ENCODE assay signal across 1 cellular context in the genomic region with DNA sequence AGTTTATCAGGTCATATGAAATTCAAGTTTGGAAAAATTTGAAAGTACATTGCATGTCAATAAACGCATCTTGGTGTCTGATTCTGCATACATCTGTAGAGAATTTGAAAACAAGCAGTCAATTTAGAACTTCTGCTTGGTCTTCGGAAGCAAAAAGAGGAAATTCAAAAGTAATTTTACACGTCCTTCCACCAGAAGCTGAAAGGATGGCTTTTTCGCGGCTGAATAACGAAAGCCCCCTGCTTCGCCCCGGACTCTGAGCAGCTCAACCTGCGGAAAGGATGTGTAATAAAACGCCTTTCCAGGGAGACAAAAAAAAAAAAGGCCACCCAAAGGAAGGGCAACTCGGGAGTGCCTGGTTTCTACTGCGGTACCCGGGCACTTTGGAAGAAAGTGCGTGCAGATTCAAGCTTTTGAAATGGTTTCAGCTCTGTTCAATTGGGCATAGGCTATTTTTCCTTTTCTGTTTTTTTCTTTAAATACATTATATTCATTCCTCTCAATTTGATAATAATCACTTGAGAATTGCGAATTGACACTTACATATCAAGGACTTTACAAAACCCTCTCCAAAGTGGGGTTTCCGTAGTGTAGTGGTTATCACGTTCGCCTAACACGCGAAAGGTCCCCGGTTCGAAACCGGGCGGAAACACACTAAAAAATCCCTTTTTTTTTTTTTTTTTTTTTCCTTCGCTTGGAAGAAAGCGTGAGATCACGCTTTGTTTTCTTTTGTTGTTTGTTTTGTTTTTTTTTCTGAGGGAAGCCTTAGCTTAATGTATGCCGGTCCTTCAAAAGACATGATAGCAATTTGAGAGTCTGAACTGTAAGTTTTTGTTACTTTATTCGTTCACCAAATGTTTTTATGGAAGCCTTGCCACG.
A peak's percentile ranks its signal among the peaks of the same experiment; 100 is the strongest.
TF ChIP-seq lines count a peak whose summit lies in the region.

No MANE protein-coding gene starts in this region.

TF ChIP-seq in H1, 55 proteins besides CTCF, POLR2A, EP300 and RAD21:
- no peak for TF ChIP-seq RFX5 (IDR thresholded peaks at IDR 0.05; ENCODE audit: borderline replicate concordance, low read depth, low read length)
- no peak for TF ChIP-seq SUZ12 (IDR thresholded peaks at IDR 0.05; ENCODE audit: low read length)
- TF ChIP-seq TBP (IDR thresholded peaks at IDR 0.05; ENCODE audit: low read depth, low read length) = peak; percentile 99
- peak; percentile 48 for TF ChIP-seq CHD7 (IDR thresholded peaks at IDR 0.05; ENCODE audit: insufficient replicate concordance, low read length)
- TF ChIP-seq RBBP5 (IDR thresholded peaks at IDR 0.05; ENCODE audit: borderline replicate concordance, low read depth, low read length) = peak; percentile 94
- TF ChIP-seq SAP30 (IDR thresholded peaks at IDR 0.05; ENCODE audit: insufficient read depth, insufficient replicate concordance, low read length) = peak; percentile 11
- TF ChIP-seq TAF7 (optimal IDR thresholded peaks at IDR 0.05; ENCODE audit: borderline replicate concordance, low read depth, low read length) = peak; percentile 30
- peak in 1 of 2 experiments; percentile 29; a peak in 1 of 4 replicates for TF ChIP-seq SIN3A (conservative IDR thresholded peaks at IDR 0.05 in 1 of 2, IDR thresholded peaks at IDR 0.05 in 1 of 2; ENCODE audit: low read depth in 1 of 2, low read length in 2 of 2)
- TF ChIP-seq ASH2L (IDR thresholded peaks at IDR 0.05; ENCODE audit: low read length) = peak; percentile 91
- 0 out of 2 replicates have a peak, but pooled peaks have one; percentile 18 for TF ChIP-seq YY1 (IDR thresholded peaks at IDR 0.05; ENCODE audit: low read depth, low read length)
- TF ChIP-seq SP1 (IDR thresholded peaks at IDR 0.05; ENCODE audit: low read depth, low read length) = 0 out of 2 replicates have a peak, but pooled peaks have one; percentile 10
- TF ChIP-seq HDAC2 (IDR thresholded peaks at IDR 0.05; ENCODE audit: borderline replicate concordance in 1 of 2, low read depth in 2 of 2, low read length in 2 of 2) = peak in 1 of 2 experiments; percentile 63; a peak in 1 of 4 replicates
- peak; percentile 70; the same call in 1 of the 2 replicates for TF ChIP-seq MAFK (IDR thresholded peaks at IDR 0.05; ENCODE audit: low read depth, low read length)
- TF ChIP-seq, protein P1, sequence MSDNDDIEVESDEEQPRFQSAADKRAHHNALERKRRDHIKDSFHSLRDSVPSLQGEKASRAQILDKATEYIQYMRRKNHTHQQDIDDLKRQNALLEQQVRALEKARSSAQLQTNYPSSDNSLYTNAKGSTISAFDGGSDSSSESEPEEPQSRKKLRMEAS (IDR thresholded peaks at IDR 0.05) = peak; percentile 82; the same call in 1 of the 2 replicates
- TF ChIP-seq, protein P2, sequence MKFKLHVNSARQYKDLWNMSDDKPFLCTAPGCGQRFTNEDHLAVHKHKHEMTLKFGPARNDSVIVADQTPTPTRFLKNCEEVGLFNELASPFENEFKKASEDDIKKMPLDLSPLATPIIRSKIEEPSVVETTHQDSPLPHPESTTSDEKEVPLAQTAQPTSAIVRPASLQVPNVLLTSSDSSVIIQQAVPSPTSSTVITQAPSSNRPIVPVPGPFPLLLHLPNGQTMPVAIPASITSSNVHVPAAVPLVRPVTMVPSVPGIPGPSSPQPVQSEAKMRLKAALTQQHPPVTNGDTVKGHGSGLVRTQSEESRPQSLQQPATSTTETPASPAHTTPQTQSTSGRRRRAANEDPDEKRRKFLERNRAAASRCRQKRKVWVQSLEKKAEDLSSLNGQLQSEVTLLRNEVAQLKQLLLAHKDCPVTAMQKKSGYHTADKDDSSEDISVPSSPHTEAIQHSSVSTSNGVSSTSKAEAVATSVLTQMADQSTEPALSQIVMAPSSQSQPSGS (IDR thresholded peaks at IDR 0.05; ENCODE audit: low read length) = peak; percentile 51; the same call in 1 of the 2 replicates
- no peak for TF ChIP-seq CEBPB (IDR thresholded peaks at IDR 0.05; ENCODE audit: low read depth, low read length)
TF ChIP-seq in H1: peak in this region for 13.
